19 cellular contexts compared by ENCODE assay signal in the genomic region with DNA sequence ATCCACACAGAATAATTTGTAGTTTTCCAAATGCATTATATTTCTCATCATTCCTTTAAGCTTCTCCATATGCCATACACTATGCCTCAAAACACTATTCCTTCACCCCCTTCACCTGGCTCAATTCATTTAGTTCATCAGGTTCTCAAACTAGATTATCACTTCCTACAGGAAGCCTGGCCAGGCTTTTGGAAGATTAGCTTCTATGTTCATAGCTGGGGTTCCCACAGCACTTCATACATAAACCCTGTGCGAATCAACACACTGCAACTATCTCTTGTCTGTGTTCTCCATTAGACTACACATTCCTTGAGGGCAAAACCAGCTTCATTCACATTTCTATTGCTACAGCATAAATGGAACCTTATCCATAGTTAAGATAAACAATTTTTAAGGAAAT. TPM values are rescaled to one million over a fixed set of nuclear protein-coding genes. Genes with fewer than 3 reads are reported as not detected.
DNase-seq lines count a peak whose midpoint lies in the region; ATAC-seq and FAIRE-seq lines count a peak whose summit lies in the region.
"Had no signal": no experiment of that assay in that cellular context is flagged by ENCODE, and none has a peak within 500 bp of the region (broad histone marks: within the 10 kb centered on the region; RNA-seq: fewer than 3 reads in every experiment).

No MANE protein-coding gene starts in this region.

- H3K4me1 ChIP-seq in right cardiac atrium (ENCODE audit: control insufficient read depth, insufficient read depth, low read length): no peaks in the 10 kb centered on the region
- H3K4me1 ChIP-seq: BE2C had no signal

- peak overlapping the region; percentile 30 for H3K27ac ChIP-seq in right cardiac atrium (ENCODE audit: low read length)
- H3K27ac ChIP-seq: GM23248, SJCRH30 had no signal

- H3K27me3 ChIP-seq in right cardiac atrium (ENCODE audit: control insufficient read depth, insufficient read depth): no peaks in the 10 kb centered on the region
- H3K27me3 ChIP-seq: BE2C, SJCRH30 had no signal

- no peak overlapping the region for H3K4me3 Mint-ChIP-seq in activated T-helper 17 cell treated with anti-CD3 and anti-CD28 coated beads, Interleukin-2, amount 50 U/mL, for 72 hours
- H3K4me3 Mint-ChIP-seq in naive thymus-derived CD8-positive, alpha-beta T cell: no peak overlapping the region
- H3K4me3 Mint-ChIP-seq in activated T-helper 2 cell treated with anti-CD3 and anti-CD28 coated beads, Interferon-gamma antibody, Interleukin-2, Interleukin-4, amounts not matched to agents 10 μg/mL and 5 μg/mL and 100 μg/mL, durations not matched to agents 14 hours and 24 hours and 36 hours (ENCODE audit: low read depth): no peak overlapping the region

- DNase-seq in right cardiac atrium (no peak), left cardiac atrium (no peak), frontal cortex (ENCODE audit: low spot score in 2 of 2) (no peak), retina (no peak)
- DNase-seq in naive thymus-derived CD8-positive, alpha-beta T cell: no peak
- DNase-seq in activated T-helper 2 cell treated with anti-CD3 and anti-CD28 coated beads, Interferon-gamma antibody, Interleukin-2, Interleukin-4, amounts not matched to agents 10 μg/mL and 5 μg/mL and 100 μg/mL, durations not matched to agents 14 hours and 24 hours and 36 hours (ENCODE audit: low spot score): no peak
- DNase-seq: BE2C, DND-41, GM23248, KG1, NCI-H1417 treated with DMSO at 0.1 percent for 48 hours, NCI-H1930, NCI-H446 treated with DMSO at 0.1 percent for 48 hours, RPMI8226, SJCRH30 had no signal

- POLR2A ChIA-PET in naive thymus-derived CD8-positive, alpha-beta T cell (lab: Charles Lee): no interaction called here

- intact Hi-C loops in right cardiac atrium (cut with DNase I): loop anchor here in 3 of 4 donors (2.0 to 5.0 kb wide), 4 partner anchors 135 to 223 kb away; no protein-coding TSS in a partner anchor
- intact Hi-C loops in left cardiac atrium (cut with DNase I): loop anchor here (2.0 to 10.0 kb wide), 3 partner anchors 135 to 223 kb away; no protein-coding TSS in a partner anchor
- intact Hi-C loops in activated T-helper 2 cell treated with anti-CD3 and anti-CD28 coated beads, Interferon-gamma antibody, Interleukin-2, Interleukin-4, amounts not matched to agents 10 μg/mL and 5 μg/mL and 100 μg/mL, durations not matched to agents 14 hours and 24 hours and 36 hours (cut with micrococcal nuclease): no loop called here

- no peaks in the 10 kb centered on the region for H3K9me3 ChIP-seq in right cardiac atrium (ENCODE audit: control insufficient read depth, low read length)
- H3K9me3 ChIP-seq: BE2C had no signal

- H3K36me3 Mint-ChIP-seq in activated T-helper 17 cell treated with anti-CD3 and anti-CD28 coated beads, Interleukin-2, amount 50 U/mL, for 72 hours (ENCODE audit: low read depth): peaks cover 53% of the 10 kb centered on the region
- H3K36me3 Mint-ChIP-seq in naive thymus-derived CD8-positive, alpha-beta T cell: peaks cover 14 to 48% (median 28%) of the 10 kb centered on the region in 3 donors
- peaks cover 26% of the 10 kb centered on the region for H3K36me3 Mint-ChIP-seq in activated T-helper 2 cell treated with anti-CD3 and anti-CD28 coated beads, Interferon-gamma antibody, Interleukin-2, Interleukin-4, amounts not matched to agents 10 μg/mL and 5 μg/mL and 100 μg/mL, durations not matched to agents 14 hours and 24 hours and 36 hours (ENCODE audit: low read depth)

- H3K27me3 Mint-ChIP-seq in activated T-helper 17 cell treated with anti-CD3 and anti-CD28 coated beads, Interleukin-2, amount 50 U/mL, for 72 hours: no peaks in the 10 kb centered on the region
- H3K27me3 Mint-ChIP-seq in naive thymus-derived CD8-positive, alpha-beta T cell: no peaks in the 10 kb centered on the region
- no peaks in the 10 kb centered on the region for H3K27me3 Mint-ChIP-seq in activated T-helper 2 cell treated with anti-CD3 and anti-CD28 coated beads, Interferon-gamma antibody, Interleukin-2, Interleukin-4, amounts not matched to agents 10 μg/mL and 5 μg/mL and 100 μg/mL, durations not matched to agents 14 hours and 24 hours and 36 hours (ENCODE audit: low read depth)

- H3K9me3 Mint-ChIP-seq in activated T-helper 17 cell treated with anti-CD3 and anti-CD28 coated beads, Interleukin-2, amount 50 U/mL, for 72 hours: no peaks in the 10 kb centered on the region
- H3K9me3 Mint-ChIP-seq in naive thymus-derived CD8-positive, alpha-beta T cell: peaks cover 0 to under 1% (median 0%) of the 10 kb centered on the region in 9 donors
- no peaks in the 10 kb centered on the region for H3K9me3 Mint-ChIP-seq in activated T-helper 2 cell treated with anti-CD3 and anti-CD28 coated beads, Interferon-gamma antibody, Interleukin-2, Interleukin-4, amounts not matched to agents 10 μg/mL and 5 μg/mL and 100 μg/mL, durations not matched to agents 14 hours and 24 hours and 36 hours

- ATAC-seq in right cardiac atrium (no peak), left cardiac atrium (no peak)
- no peak for ATAC-seq in activated T-helper 17 cell treated with anti-CD3 and anti-CD28 coated beads, Interleukin-2, amount 50 U/mL, for 72 hours (replicated peaks)
- no peak for ATAC-seq in naive thymus-derived CD8-positive, alpha-beta T cell
- ATAC-seq: GM12878 had no signal

- WGBS in right cardiac atrium: 80% methylated on average over 1 of the region's 1 CpG

- no peak overlapping the region for H3K4me3 ChIP-seq in right cardiac atrium (ENCODE audit: low read length)
- H3K4me3 ChIP-seq: GM12878, GM23248, SJCRH30 had no signal

- peaks cover 4% of the 10 kb centered on the region for H3K4me1 Mint-ChIP-seq in activated T-helper 17 cell treated with anti-CD3 and anti-CD28 coated beads, Interleukin-2, amount 50 U/mL, for 72 hours
- H3K4me1 Mint-ChIP-seq in naive thymus-derived CD8-positive, alpha-beta T cell: peaks cover 13 to 33% (median 22%) of the 10 kb centered on the region in 4 donors
- peaks cover 10% of the 10 kb centered on the region for H3K4me1 Mint-ChIP-seq in activated T-helper 2 cell treated with anti-CD3 and anti-CD28 coated beads, Interferon-gamma antibody, Interleukin-2, Interleukin-4, amounts not matched to agents 10 μg/mL and 5 μg/mL and 100 μg/mL, durations not matched to agents 14 hours and 24 hours and 36 hours (ENCODE audit: low read depth)

- FAIRE-seq in frontal cortex (lab: Jason Lieb, UNC): no peak
- FAIRE-seq: G401.6, GM12878, GM18507 had no signal

- H3K27ac Mint-ChIP-seq in activated T-helper 17 cell treated with anti-CD3 and anti-CD28 coated beads, Interleukin-2, amount 50 U/mL, for 72 hours: peak overlapping the region; percentile 21
- H3K27ac Mint-ChIP-seq in naive thymus-derived CD8-positive, alpha-beta T cell: peak overlapping the region; percentile 3 to 82 (median 64)
- no peak overlapping the region for H3K27ac Mint-ChIP-seq in activated T-helper 2 cell treated with anti-CD3 and anti-CD28 coated beads, Interferon-gamma antibody, Interleukin-2, Interleukin-4, amounts not matched to agents 10 μg/mL and 5 μg/mL and 100 μg/mL, durations not matched to agents 14 hours and 24 hours and 36 hours

RNA-seq across cellular contexts. Expression of gene PLN, which starts 40.5 kb away (rescaled TPM):
- total RNA-seq in right cardiac atrium (1,000 to 10,000 TPM in 3 of 4 donors, 100 to 1,000 TPM in 1; 654 to 1,907 (median 1,288) TPM), left cardiac atrium (1,000 to 10,000 TPM in 1 of 2 donors, 100 to 1,000 TPM in 1; 673 to 1,029 TPM), frontal cortex (0.82 TPM)
- 1,272 TPM for polyA plus RNA-seq in right cardiac atrium
- total RNA-seq in activated T-helper 17 cell treated with anti-CD3 and anti-CD28 coated beads, Interleukin-2, amount 50 U/mL, for 72 hours: under 1 TPM; 0.16 to 0.52 TPM
- not detected for total RNA-seq in naive thymus-derived CD8-positive, alpha-beta T cell
- polyA plus RNA-seq in naive thymus-derived CD8-positive, alpha-beta T cell: under 1 TPM; 0.09 to 0.27 (median 0.15) TPM
- not detected in 2 replicates for total RNA-seq in activated T-helper 2 cell treated with anti-CD3 and anti-CD28 coated beads, Interferon-gamma antibody, Interleukin-2, Interleukin-4, amounts not matched to agents 10 μg/mL and 5 μg/mL and 100 μg/mL, durations not matched to agents 14 hours and 24 hours and 36 hours
- total RNA-seq: GM12878, GM23248 had no signal
- polyA plus RNA-seq: GM23248 had no signal

Comparison
In these comparisons a context has a peak if more than half of its experiments do, and no peak if none do; other contexts are left out.
1. RNA of gene PLN, which starts 40.5 kb away (total RNA-seq): 654 to 1,907 TPM in right cardiac atrium and 673 to 1,029 TPM in left cardiac atrium; 0.82 TPM in frontal cortex (single experiment), 0.16 to 0.52 TPM in activated T-helper 17 cell treated with anti-CD3 and anti-CD28 coated beads, Interleukin-2, amount 50 U/mL, for 72 hours, not detected in activated T-helper 2 cell treated with anti-CD3 and anti-CD28 coated beads, Interferon-gamma antibody, Interleukin-2, Interleukin-4, amounts not matched to agents 10 μg/mL and 5 μg/mL and 100 μg/mL, durations not matched to agents 14 hours and 24 hours and 36 hours and not detected in naive thymus-derived CD8-positive, alpha-beta T cell; every median in the first group is over 100 times any median in the second.